Comparison of ENCODE assay signal across 8 cellular contexts in the genomic region with DNA sequence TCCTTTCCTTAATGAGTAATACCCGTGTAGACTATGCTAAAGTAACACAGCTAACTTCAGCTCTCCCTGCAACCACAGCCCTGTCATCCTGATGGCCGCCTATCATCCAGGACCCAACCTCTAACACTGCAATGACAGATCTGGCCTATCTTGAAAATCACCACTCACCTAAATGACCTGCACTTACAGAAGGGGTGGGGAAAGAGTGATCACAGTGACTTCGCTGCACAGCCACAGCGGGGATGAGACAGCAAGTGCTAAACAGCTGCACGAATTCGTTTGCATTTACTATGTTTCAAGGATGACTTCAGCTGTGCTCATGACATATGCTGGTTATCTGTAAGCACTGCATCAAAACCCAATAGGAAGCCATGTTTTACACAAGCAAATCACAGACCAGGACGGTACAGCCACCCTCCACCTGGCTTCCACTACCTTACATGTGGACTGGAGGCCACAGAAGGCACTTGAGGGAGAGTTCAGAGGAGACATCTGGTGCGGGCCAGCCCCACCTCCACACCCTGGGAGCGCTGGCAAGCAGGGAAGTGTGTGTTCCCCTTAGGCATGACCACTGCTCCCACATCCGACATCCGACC.
A peak's percentile ranks its signal among the peaks of the same experiment; 100 is the strongest.
DNase-seq lines count a peak whose midpoint lies in the region; ATAC-seq and TF ChIP-seq lines count a peak whose summit lies in the region.

No MANE protein-coding gene starts in this region.

- H3K27ac Mint-ChIP-seq in brain = peak overlapping the region in 4 of 5 experiments; percentile 34 to 89 (median 80)

- peaks cover 93% of the 10 kb centered on the region for H3K4me1 Mint-ChIP-seq in brain

- peaks cover 2% of the 10 kb centered on the region for H3K27me3 Mint-ChIP-seq in brain

- no peak for ATAC-seq in GM21786 (IDR thresholded peaks at IDR 0.05; ENCODE audit: unreplicated experiment)

- H3K9me3 Mint-ChIP-seq in brain = no peaks in the 10 kb centered on the region

- peak overlapping the region in 2 of 5 experiments; percentile 58 to 60 for H3K4me3 Mint-ChIP-seq in brain

- peak; percentile 71 for DNase-seq in activated CD4-positive, alpha-beta T cell treated with anti-CD3 and anti-CD28 coated beads for 48 hours
- no peak for DNase-seq in activated CD4-positive, alpha-beta T cell treated with anti-CD3 and anti-CD28 coated beads for 4 hours
- DNase-seq in NCI-H2029 treated with DMSO at 0.1 percent for 48 hours (lab: John Stamatoyannopoulos, UW) (peak; percentile 11), epidermal melanocyte (ENCODE audit: insufficient read length, low spot score) (no peak), amygdala (lab: John Stamatoyannopoulos, UW) (no peak)
- DNase-seq in stimulated activated CD4-positive, alpha-beta T cell treated with anti-CD3 and anti-CD28 coated beads, Interleukin-1b, Interleukin-23, amount 100 ng/mL, for 48 hours = peak; percentile 72

- H3K36me3 Mint-ChIP-seq in brain = no peaks in the 10 kb centered on the region

- no peak for TF ChIP-seq CTCF in brain (conservative IDR thresholded peaks at IDR 0.05)

Comparison
In these comparisons a context has a peak if more than half of its experiments do, and no peak if none do; other contexts are left out.
1. DNase-seq: peak in activated CD4-positive, alpha-beta T cell treated with anti-CD3 and anti-CD28 coated beads for 48 hours (single experiment), NCI-H2029 treated with DMSO at 0.1 percent for 48 hours (single experiment) and stimulated activated CD4-positive, alpha-beta T cell treated with anti-CD3 and anti-CD28 coated beads, Interleukin-1b, Interleukin-23, amount 100 ng/mL, for 48 hours (single experiment); none in activated CD4-positive, alpha-beta T cell treated with anti-CD3 and anti-CD28 coated beads for 4 hours (0 of 2), epidermal melanocyte (single experiment) and amygdala (0 of 56).